Comparison of ENCODE assay signal across 6 cellular contexts in genomic region chr4:37734989-37735388, GRCh38.
"Had no signal": no experiment of that assay in that cellular context is flagged by ENCODE, and none has a peak within 500 bp of the region (broad histone marks: within the 10 kb centered on the region; RNA-seq: fewer than 3 reads in every experiment).

No MANE protein-coding gene starts in this region.

- H3K4me3 ChIP-seq: GM12878 had no signal

- ATAC-seq: GM12878 had no signal

- DNase-seq: GDM1, GF-D8 had no signal

- FAIRE-seq: G401.6, GM12878, GM18507, GM19239 had no signal
